In genomic region chr21:46182548-46183336, GRCh38 we compare ENCODE assay signal across 10 cellular contexts. TPM values are rescaled to one million over a fixed set of nuclear protein-coding genes. Genes with fewer than 3 reads are reported as not detected.
DNase-seq lines count a peak whose midpoint lies in the region; ATAC-seq and TF ChIP-seq lines count a peak whose summit lies in the region.
"Had no signal": no experiment of that assay in that cellular context is flagged by ENCODE, and none has a peak within 500 bp of the region (broad histone marks: within the 10 kb centered on the region; RNA-seq: fewer than 3 reads in every experiment).

No MANE protein-coding gene starts in this region.

- H3K27ac ChIP-seq in iPS-20b (ENCODE audit: low read length): no peak overlapping the region
- peak overlapping the region; percentile 51 to 67 for H3K27ac ChIP-seq in testis

- intact Hi-C loops in activated naive CD4-positive, alpha-beta T cell treated with anti-CD3 and anti-CD28 coated beads for 36 hours (cut with micrococcal nuclease): no loop called here
- intact Hi-C loops in testis (cut with DNase I; ENCODE audit: low total_unique reads): no loop called here

- DNase-seq in activated naive CD4-positive, alpha-beta T cell treated with anti-CD3 and anti-CD28 coated beads for 36 hours: no peak
- no peak for DNase-seq in activated naive CD4-positive, alpha-beta T cell treated with Interleukin-2 at 50 U/mL for 16 hours
- DNase-seq in testis (peak; percentile 81), putamen (ENCODE audit: low spot score) (no peak), NCI-H446 treated with DMSO at 0.1 percent for 48 hours (lab: John Stamatoyannopoulos, UW) (no peak)
- no peak for DNase-seq in central memory CD4-positive, alpha-beta T cell
- DNase-seq: NCI-H446 had no signal

- no peak for ATAC-seq in activated T-helper 17 cell treated with anti-CD3 and anti-CD28 coated beads, Interleukin-2, amount 50 U/mL, for 72 hours (replicated peaks)

- no peaks in the 10 kb centered on the region for H3K27me3 ChIP-seq in iPS-20b (ENCODE audit: insufficient read depth, low read length)
- H3K27me3 ChIP-seq in testis: no peaks in the 10 kb centered on the region

- H3K27me3 Mint-ChIP-seq in activated naive CD4-positive, alpha-beta T cell treated with anti-CD3 and anti-CD28 coated beads for 36 hours (ENCODE audit: low read depth): no peaks in the 10 kb centered on the region
- no peaks in the 10 kb centered on the region for H3K27me3 Mint-ChIP-seq in activated T-helper 17 cell treated with anti-CD3 and anti-CD28 coated beads, Interleukin-2, amount 50 U/mL, for 72 hours

- H3K4me1 ChIP-seq in iPS-20b (ENCODE audit: insufficient read depth, low read length) (peaks cover 5% of the 10 kb centered on the region; the same call in 1 of the 2 replicates), testis (peaks cover 19% of the 10 kb centered on the region)

- H3K4me1 Mint-ChIP-seq in activated naive CD4-positive, alpha-beta T cell treated with anti-CD3 and anti-CD28 coated beads for 36 hours (ENCODE audit: low read depth): peaks cover 6% of the 10 kb centered on the region
- no peaks in the 10 kb centered on the region for H3K4me1 Mint-ChIP-seq in activated T-helper 17 cell treated with anti-CD3 and anti-CD28 coated beads, Interleukin-2, amount 50 U/mL, for 72 hours

- 73 to 74% methylated on average over 16 to 44 of the region's 44 CpGs for WGBS in testis, 2 donors

- no peaks in the 10 kb centered on the region for H3K9me3 ChIP-seq in iPS-20b (ENCODE audit: insufficient read depth, low read depth, low read length)
- H3K9me3 ChIP-seq in testis: no peaks in the 10 kb centered on the region

- no peak overlapping the region; the same call in 1 of the 2 replicates for H3K9ac ChIP-seq in iPS-20b (ENCODE audit: low read depth, low read length)

- no peak overlapping the region for H3K27ac Mint-ChIP-seq in activated naive CD4-positive, alpha-beta T cell treated with anti-CD3 and anti-CD28 coated beads for 36 hours
- no peak overlapping the region for H3K27ac Mint-ChIP-seq in activated T-helper 17 cell treated with anti-CD3 and anti-CD28 coated beads, Interleukin-2, amount 50 U/mL, for 72 hours

- CTCF ChIA-PET in activated naive CD4-positive, alpha-beta T cell treated with anti-CD3 and anti-CD28 coated beads for 36 hours (lab: Charles Lee): no interaction called here

- H3K36me3 ChIP-seq in iPS-20b (ENCODE audit: insufficient read depth, low read depth, low read length) (peaks cover 2% of the 10 kb centered on the region; the same call in 1 of the 2 replicates), testis (ENCODE audit: low read depth, missing control alignments) (no peaks in the 10 kb centered on the region)

- TF ChIP-seq CTCF in testis (IDR thresholded peaks at IDR 0.05): no peak

- TF ChIP-seq POLR2A in testis (IDR thresholded peaks at IDR 0.05): no peak

- peak overlapping the region; percentile 18; the same call in 1 of the 2 replicates for H3K4me3 ChIP-seq in iPS-20b (ENCODE audit: low read length)
- peak overlapping the region in 1 of 2 donors; percentile 4 for H3K4me3 ChIP-seq in testis

- no peaks in the 10 kb centered on the region for H3K36me3 Mint-ChIP-seq in activated naive CD4-positive, alpha-beta T cell treated with anti-CD3 and anti-CD28 coated beads for 36 hours (ENCODE audit: low read depth)
- no peaks in the 10 kb centered on the region for H3K36me3 Mint-ChIP-seq in activated T-helper 17 cell treated with anti-CD3 and anti-CD28 coated beads, Interleukin-2, amount 50 U/mL, for 72 hours (ENCODE audit: low read depth)

- H3K9me3 Mint-ChIP-seq in activated naive CD4-positive, alpha-beta T cell treated with anti-CD3 and anti-CD28 coated beads for 36 hours: no peaks in the 10 kb centered on the region
- H3K9me3 Mint-ChIP-seq in activated T-helper 17 cell treated with anti-CD3 and anti-CD28 coated beads, Interleukin-2, amount 50 U/mL, for 72 hours: no peaks in the 10 kb centered on the region

- H3K4me3 Mint-ChIP-seq in activated naive CD4-positive, alpha-beta T cell treated with anti-CD3 and anti-CD28 coated beads for 36 hours: peak overlapping the region; percentile 63
- H3K4me3 Mint-ChIP-seq in activated T-helper 17 cell treated with anti-CD3 and anti-CD28 coated beads, Interleukin-2, amount 50 U/mL, for 72 hours: peak overlapping the region; percentile 32

RNA-seq across cellular contexts. Expression of gene SPATC1L, which starts 1.5 kb away (rescaled TPM):
- 1 to 10 TPM; 8.0 to 9.8 TPM for total RNA-seq in activated naive CD4-positive, alpha-beta T cell treated with anti-CD3 and anti-CD28 coated beads for 36 hours
- total RNA-seq in activated T-helper 17 cell treated with anti-CD3 and anti-CD28 coated beads, Interleukin-2, amount 50 U/mL, for 72 hours: 1 to 10 TPM; 3.8 to 6.7 TPM
- 10 to 100 TPM; 75.6 to 96.1 TPM for total RNA-seq in testis
- 55.4 TPM for polyA plus RNA-seq in testis (ENCODE audit: insufficient read depth, low read depth, low replicate concordance)

RNA-seq across cellular contexts. Expression of gene FTCD, which starts 27.4 kb away (rescaled TPM):
- total RNA-seq in activated naive CD4-positive, alpha-beta T cell treated with anti-CD3 and anti-CD28 coated beads for 36 hours: not detected
- total RNA-seq in activated T-helper 17 cell treated with anti-CD3 and anti-CD28 coated beads, Interleukin-2, amount 50 U/mL, for 72 hours: under 1 TPM in 1 of 2 donors, not detected in 1; 0.24 TPM
- 10 to 100 TPM; 50.5 to 63.5 TPM for total RNA-seq in testis
- polyA plus RNA-seq in testis (ENCODE audit: insufficient read depth, low read depth, low replicate concordance): 49.2 TPM
- total RNA-seq: omental fat pad had no signal

RNA-seq across cellular contexts. Expression of gene LSS, which starts 45.8 kb away (rescaled TPM):
- 10 to 100 TPM in 1 of 2 experiments, 1 to 10 TPM in 1; 9.6 to 12.6 TPM for total RNA-seq in activated naive CD4-positive, alpha-beta T cell treated with anti-CD3 and anti-CD28 coated beads for 36 hours
- total RNA-seq in activated T-helper 17 cell treated with anti-CD3 and anti-CD28 coated beads, Interleukin-2, amount 50 U/mL, for 72 hours: 10 to 100 TPM; 30.8 to 43.8 TPM
- total RNA-seq in testis: 100 to 1,000 TPM; 126 to 152 TPM
- polyA plus RNA-seq in testis (ENCODE audit: insufficient read depth, low read depth, low replicate concordance): 35.6 TPM

Comparison
In these comparisons a context has a peak if more than half of its experiments do, and no peak if none do; other contexts are left out.
1. RNA of gene SPATC1L, which starts 1.5 kb away (total RNA-seq): 75.6 to 96.1 TPM in testis; 8.0 to 9.8 TPM in activated naive CD4-positive, alpha-beta T cell treated with anti-CD3 and anti-CD28 coated beads for 36 hours and 3.8 to 6.7 TPM in activated T-helper 17 cell treated with anti-CD3 and anti-CD28 coated beads, Interleukin-2, amount 50 U/mL, for 72 hours; every median in the first group is over 4 times any median in the second.
2. RNA of gene FTCD, which starts 27.4 kb away (total RNA-seq): 50.5 to 63.5 TPM in testis; 0.24 TPM in activated T-helper 17 cell treated with anti-CD3 and anti-CD28 coated beads, Interleukin-2, amount 50 U/mL, for 72 hours and not detected in activated naive CD4-positive, alpha-beta T cell treated with anti-CD3 and anti-CD28 coated beads for 36 hours; every median in the first group is over 10 times any median in the second.